In genomic region chr14:33699300-33699699, GRCh38 we compare ENCODE assay signal across 15 cellular contexts.
"Had no signal": no experiment of that assay in that cellular context is flagged by ENCODE, and none has a peak within 500 bp of the region (broad histone marks: within the 10 kb centered on the region; RNA-seq: fewer than 3 reads in every experiment).

No MANE protein-coding gene starts in this region.

- H3K9me3 ChIP-seq: breast epithelium, esophagus squamous epithelium, pancreas had no signal

- DNase-seq: activated CD4-positive, alpha-beta T cell treated with anti-CD3 and anti-CD28 coated beads, Interleukin-2, amount 50 U/mL, for 1 hour; activated CD8-positive, alpha-beta memory T cell treated with anti-CD3 and anti-CD28 coated beads, Interleukin-2, amount 50 U/mL, for 4 hours; activated effector memory CD4-positive, alpha-beta T cell treated with Interleukin-2 at 50 U/mL for 16 hours; activated naive CD4-positive, alpha-beta T cell treated with anti-CD3 and anti-CD28 coated beads, Interleukin-2, amount 10 ng/mL, durations not matched to agents 7 days and 5 days; activated naive CD8-positive, alpha-beta T cell treated with anti-CD3 and anti-CD28 coated beads, Interleukin-2, amount 50 U/mL, for 24 hours; activated T-cell treated with anti-CD3 and anti-CD28 coated beads, Interleukin-2, amount 50 U/mL, for 4 hours; aorta; effector memory CD4-positive, alpha-beta T cell; esophagus squamous epithelium; islet precursor cell; pancreas; stimulated activated naive B cell treated with anti-CD40 and anti-IgM and Interleukin-4, amounts not matched to agents 10 μg/mL and 1 μg/mL and 100 μg/mL, for 72 hours had no signal

- H3K27me3 ChIP-seq: breast epithelium, esophagus squamous epithelium, pancreas had no signal

- H3K36me3 ChIP-seq: breast epithelium, esophagus squamous epithelium, pancreas had no signal

- ATAC-seq: activated naive CD8-positive, alpha-beta T cell treated with anti-CD3 and anti-CD28 coated beads, Interleukin-2, amount 50 U/mL, for 24 hours; activated T-cell treated with anti-CD3 and anti-CD28 coated beads, Interleukin-2, amount 50 U/mL, for 4 hours; left lobe of liver; pancreas; sciatic nerve; stimulated activated naive B cell treated with anti-CD40 and anti-IgM and Interleukin-4, amounts not matched to agents 10 μg/mL and 1 μg/mL and 100 μg/mL, for 72 hours had no signal

- H3K27ac ChIP-seq: breast epithelium, esophagus squamous epithelium, pancreas had no signal

- H3K4me3 ChIP-seq: breast epithelium, esophagus squamous epithelium, pancreas had no signal
